In genomic region chr17:80939151-80940145, GRCh38 we compare ENCODE assay signal across 1 cellular context.
TF ChIP-seq lines count a peak whose summit lies in the region.

No MANE protein-coding gene starts in this region.

TF ChIP-seq in WTC11, 78 proteins besides CTCF, POLR2A, EP300 and RAD21 (continued from another document):
- TF ChIP-seq, protein P1, sequence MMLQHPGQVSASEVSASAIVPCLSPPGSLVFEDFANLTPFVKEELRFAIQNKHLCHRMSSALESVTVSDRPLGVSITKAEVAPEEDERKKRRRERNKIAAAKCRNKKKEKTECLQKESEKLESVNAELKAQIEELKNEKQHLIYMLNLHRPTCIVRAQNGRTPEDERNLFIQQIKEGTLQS (CRISPR knock-in tag; conservative IDR thresholded peaks at IDR 0.05) = no peak
- TF ChIP-seq CREB1 (CRISPR knock-in tag; IDR thresholded peaks at IDR 0.05) = no peak
